In genomic region chr6:143845033-143845432, GRCh38 we compare ENCODE assay signal across 1 cellular context.
TF ChIP-seq lines count a peak whose summit lies in the region.

No MANE protein-coding gene starts in this region.

TF ChIP-seq in HCT116, 20 proteins besides CTCF, POLR2A, EP300 and RAD21:
- no peak for TF ChIP-seq YY1 (IDR thresholded peaks at IDR 0.05; ENCODE audit: extremely low read depth, insufficient replicate concordance, low read depth, low read length)
- TF ChIP-seq ZFX (IDR thresholded peaks at IDR 0.05) = no peak
- no peak for TF ChIP-seq EZH2 (IDR thresholded peaks at IDR 0.05)
- TF ChIP-seq ELF1 (IDR thresholded peaks at IDR 0.05; ENCODE audit: borderline replicate concordance, low read depth) = no peak
